Comparison of ENCODE assay signal across 2 cellular contexts in genomic region chr17:65268832-65269231, GRCh38.
TF ChIP-seq lines count a peak whose summit lies in the region.

No MANE protein-coding gene starts in this region.

TF ChIP-seq in SK-N-SH, 30 proteins besides CTCF, POLR2A, EP300 and RAD21 (continued from another document):
- no peak for TF ChIP-seq TEAD4 (IDR thresholded peaks at IDR 0.05; ENCODE audit: borderline replicate concordance, insufficient read depth)
- no peak for TF ChIP-seq NRF1 (IDR thresholded peaks at IDR 0.05; ENCODE audit: low read depth, low read length)
- no peak for TF ChIP-seq GATA2 (CRISPR knock-in tag; IDR thresholded peaks at IDR 0.05)

TF ChIP-seq in SK-N-SH treated with all-trans-retinoic acid at 6 μM for 48 hours, 23 proteins besides CTCF, POLR2A, EP300 and RAD21:
- TF ChIP-seq, protein P1, sequence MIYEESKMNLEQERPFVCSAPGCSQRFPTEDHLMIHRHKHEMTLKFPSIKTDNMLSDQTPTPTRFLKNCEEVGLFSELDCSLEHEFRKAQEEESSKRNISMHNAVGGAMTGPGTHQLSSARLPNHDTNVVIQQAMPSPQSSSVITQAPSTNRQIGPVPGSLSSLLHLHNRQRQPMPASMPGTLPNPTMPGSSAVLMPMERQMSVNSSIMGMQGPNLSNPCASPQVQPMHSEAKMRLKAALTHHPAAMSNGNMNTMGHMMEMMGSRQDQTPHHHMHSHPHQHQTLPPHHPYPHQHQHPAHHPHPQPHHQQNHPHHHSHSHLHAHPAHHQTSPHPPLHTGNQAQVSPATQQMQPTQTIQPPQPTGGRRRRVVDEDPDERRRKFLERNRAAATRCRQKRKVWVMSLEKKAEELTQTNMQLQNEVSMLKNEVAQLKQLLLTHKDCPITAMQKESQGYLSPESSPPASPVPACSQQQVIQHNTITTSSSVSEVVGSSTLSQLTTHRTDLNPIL (CRISPR knock-in tag; IDR thresholded peaks at IDR 0.05; ENCODE audit: low read depth) = no peak
